ENCODE assay signal across 26 cellular contexts in the genomic region with DNA sequence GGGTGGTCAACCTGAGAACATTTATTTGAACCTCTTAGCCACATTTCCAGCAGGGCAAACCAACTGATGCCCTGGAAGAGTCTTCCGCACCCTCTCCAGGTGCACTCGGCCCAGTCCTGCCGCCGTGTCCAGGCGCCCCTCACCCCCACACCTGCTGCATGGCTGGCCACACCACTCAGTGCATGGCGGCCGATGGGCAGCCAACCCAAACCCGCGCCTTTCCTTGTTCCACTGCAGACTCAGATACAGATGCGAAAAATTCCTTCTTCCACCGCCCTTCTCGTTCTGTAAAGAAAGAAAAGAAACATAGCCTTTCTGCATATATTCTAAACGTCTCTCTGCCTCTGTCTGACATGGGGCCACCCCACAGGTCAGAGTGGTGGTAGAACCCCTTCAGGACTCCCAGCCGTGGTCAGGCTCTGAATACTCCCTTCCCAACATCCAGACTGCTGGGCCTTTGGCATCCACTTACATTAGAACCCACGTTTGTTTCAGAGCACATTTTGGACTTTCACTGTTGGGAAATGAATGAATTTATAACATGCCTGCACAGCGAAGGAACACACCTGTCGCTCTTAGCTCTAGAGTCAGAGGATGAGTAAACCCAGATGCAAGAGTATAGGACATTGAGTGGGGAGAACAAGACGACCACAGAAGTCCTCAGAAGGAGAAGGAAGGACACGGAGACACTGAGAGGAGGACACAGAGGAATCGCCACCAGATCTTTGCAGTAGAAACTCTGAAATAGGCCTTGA. TPM values are rescaled to one million over a fixed set of nuclear protein-coding genes. Genes with fewer than 3 reads are reported as not detected.
A peak's percentile ranks its signal among the peaks of the same experiment; 100 is the strongest.
DNase-seq lines count a peak whose midpoint lies in the region; ATAC-seq and TF ChIP-seq lines count a peak whose summit lies in the region.
"Had no signal": no experiment of that assay in that cellular context is flagged by ENCODE, and none has a peak within 500 bp of the region (broad histone marks: within the 10 kb centered on the region; RNA-seq: fewer than 3 reads in every experiment).

No MANE protein-coding gene starts in this region.

- H3K27me3 ChIP-seq in PC-9 (ENCODE audit: insufficient read depth, low read depth) (peaks cover 75% of the 10 kb centered on the region), gastrocnemius medialis (no peaks in the 10 kb centered on the region)
- H3K27me3 ChIP-seq: dorsolateral prefrontal cortex, hepatocyte, upper lobe of left lung had no signal

- H3K4me1 ChIP-seq in PC-9 (replicated peaks; ENCODE audit: insufficient read depth) (peaks cover 8% of the 10 kb centered on the region; the same call in 1 of the 2 replicates), gastrocnemius medialis (peaks cover 29 to 51% of the 10 kb centered on the region in 2 donors)

- H3K9me3 ChIP-seq in PC-9 (ENCODE audit: insufficient read depth, low read depth) (no peaks in the 10 kb centered on the region), gastrocnemius medialis (no peaks in the 10 kb centered on the region)
- H3K9me3 ChIP-seq: neutrophil, spleen, upper lobe of left lung had no signal

- CTCF ChIA-PET in PC-9 (lab: Charles Lee), result no interaction called here

- H3K36me3 ChIP-seq in PC-9 (ENCODE audit: low read depth) (no peaks in the 10 kb centered on the region), gastrocnemius medialis (no peaks in the 10 kb centered on the region)
- H3K36me3 ChIP-seq: neutrophil, spleen, upper lobe of left lung had no signal

- no peaks in the 10 kb centered on the region for H3K79me2 ChIP-seq in PC-9 (ENCODE audit: low read depth)
- H3K79me2 ChIP-seq: hepatocyte had no signal

- no peak for TF ChIP-seq CTCF in C4-2B (conservative IDR thresholded peaks at IDR 0.05)
- no peak for TF ChIP-seq CTCF in PC-9 (conservative IDR thresholded peaks at IDR 0.05)
- no peak for TF ChIP-seq CTCF in gastrocnemius medialis (IDR thresholded peaks at IDR 0.05 in 4 of 5, conservative IDR thresholded peaks at IDR 0.05 in 1 of 5)

- H4K20me1 ChIP-seq in PC-9 (ENCODE audit: insufficient read depth), result no peaks in the 10 kb centered on the region

- H3K27ac ChIP-seq in C4-2B (peak overlapping the region; percentile 48), PC-9 (0 out of 2 replicates have a peak overlapping the region, but pooled peaks have one; percentile 3), gastrocnemius medialis (peak overlapping the region; percentile 70 to 83 (median 74))
- H3K27ac ChIP-seq: dorsolateral prefrontal cortex, hepatocyte, neutrophil, spleen had no signal

- POLR2A ChIA-PET in PC-9 (lab: Charles Lee; ENCODE audit: unreplicated experiment), result no interaction called here

- H3K4me2 ChIP-seq in PC-9, result no peak overlapping the region
- H3K4me2 ChIP-seq: hepatocyte had no signal

- H3K4me3 ChIP-seq in PC-9, result no peak overlapping the region
- H3K4me3 ChIP-seq in gastrocnemius medialis, result no peak overlapping the region
- H3K4me3 ChIP-seq: dorsolateral prefrontal cortex, hepatocyte, spleen, upper lobe of left lung had no signal

- intact Hi-C loops in PC-9 (cut with micrococcal nuclease; ENCODE audit: unreplicated experiment) (no loop called here), gastrocnemius medialis (cut with DNase I; ENCODE audit: low total_unique reads) (no loop called here)

- TF ChIP-seq POLR2A in gastrocnemius medialis (IDR thresholded peaks at IDR 0.05), result no peak

- ATAC-seq in gastrocnemius medialis (no peak), HG03108 (IDR thresholded peaks at IDR 0.05; ENCODE audit: unreplicated experiment) (no peak)
- ATAC-seq: Right ventricle myocardium inferior; stimulated activated naive CD8-positive, alpha-beta T cell treated with anti-CD3 and anti-CD28 coated beads, Interleukin-15, amount 100 ng/mL, for 72 hours had no signal

- H3F3A ChIP-seq in PC-9 (ENCODE audit: insufficient read depth, low read depth), result peaks cover 9% of the 10 kb centered on the region; the same call in 1 of the 2 replicates

- H2AFZ ChIP-seq in PC-9, result no peak overlapping the region
- H2AFZ ChIP-seq: hepatocyte had no signal

- H3K9me2 ChIP-seq in PC-9 (ENCODE audit: insufficient read depth), result no peaks in the 10 kb centered on the region; the same call in 1 of the 2 replicates

- in situ Hi-C loops in gastrocnemius medialis (cut with MboI; ENCODE audit: low sequenced_read_pairs in 4 of 4) (no loop called here), G401 (cut with HindIII; ENCODE audit: low sequenced_read_pairs) (no loop called here)

- no peak for DNase-seq in PC-9
- DNase-seq in kidney tubule cell (ENCODE audit: low spot score), result peak; percentile 3
- no peak for DNase-seq in gastrocnemius medialis
- no peak for DNase-seq in middle frontal gyrus (ENCODE audit: extremely low spot score, low spot score)
- no peak for DNase-seq in G401 (ENCODE audit: low spot score)
- no peak for DNase-seq in SKM-1 treated with dmso at 0.1 percent for 144 hours (lab: John Stamatoyannopoulos, UW; ENCODE audit: unreplicated experiment)
- DNase-seq: activated naive CD4-positive, alpha-beta T cell; activated T-cell treated with anti-CD3 and anti-CD28 coated beads, Interleukin-2, amount 50 U/mL, for 24 hours; amygdala; CD4-positive, CD25-positive, alpha-beta regulatory T cell; dorsolateral prefrontal cortex; erythroblast; H7; immature natural killer cell; KG1; NCI-H187 treated with DMSO at 0.1 percent for 48 hours; NCI-H748 treated with DMSO at 0.1 percent for 48 hours; spleen; stimulated activated CD4-positive, alpha-beta T cell treated with anti-CD3 and anti-CD28 coated beads, Interleukin-4, amount 100 ng/mL, for 1 hour; stimulated activated naive CD8-positive, alpha-beta T cell treated with anti-CD3 and anti-CD28 coated beads, Interleukin-15, amount 100 ng/mL, for 72 hours had no signal

- no TSS peak for BruUV-seq in PC-9 (replicated peaks; lab: Mats Ljungman, UMichigan)

RNA-seq across cellular contexts. Expression of a gene that starts 31.1 kb away (rescaled TPM):
- total RNA-seq in PC-9 (2021), result not detected in 2 replicates
- total RNA-seq in gastrocnemius medialis, result 10 to 100 TPM in 1 of 4 donors, 1 to 10 TPM in 3; 2.8 to 19.3 (median 3.2) TPM
- total RNA-seq in G401 (2014; rRNA removed; shearing (Covaris generic)), result not detected in 2 replicates

Comparison
In these comparisons a context has a peak if more than half of its experiments do, and no peak if none do; other contexts are left out.
1. H3K27ac ChIP-seq: peak in every context shown above with its lines; median percentile 74 in gastrocnemius medialis; 48 in C4-2B; 3 in PC-9.